In genomic region chr2:26080356-26080755, GRCh38 we compare ENCODE assay signal across 30 cellular contexts. TPM values are rescaled to one million over a fixed set of nuclear protein-coding genes. Genes with fewer than 3 reads are reported as not detected.
A peak's percentile ranks its signal among the peaks of the same experiment; 100 is the strongest.
DNase-seq lines count a peak whose midpoint lies in the region; ATAC-seq and TF ChIP-seq lines count a peak whose summit lies in the region.
"Had no signal": no experiment of that assay in that cellular context is flagged by ENCODE, and none has a peak within 500 bp of the region (broad histone marks: within the 10 kb centered on the region; RNA-seq: fewer than 3 reads in every experiment).

No MANE protein-coding gene starts in this region.

- no peak overlapping the region for H3K9ac ChIP-seq in adipocyte (ENCODE audit: low read length)
- H3K9ac ChIP-seq: BLaER1 treated with 17β-estradiol and CSF1 and Interleukin-3, amounts not matched to agents 10 nM and 100 nM had no signal

- no peak for TF ChIP-seq CTCF in adrenal gland (IDR thresholded peaks at IDR 0.05)

- intact Hi-C loops in adrenal gland (cut with DNase I): no loop called here

- TF ChIP-seq POLR2A in adrenal gland (IDR thresholded peaks at IDR 0.05): no peak

- H3K9me3 ChIP-seq in adipocyte (ENCODE audit: control insufficient read depth, low read length): peaks cover 5% of the 10 kb centered on the region
- peaks cover 0 to 7% (median 0%) of the 10 kb centered on the region in 3 donors for H3K9me3 ChIP-seq in adrenal gland (replicated peaks in 1 of 3)
- H3K9me3 ChIP-seq: esophagus squamous epithelium, mucosa of descending colon, thoracic aorta, uterus had no signal

- H3K27me3 ChIP-seq in adipocyte (replicated peaks; ENCODE audit: control insufficient read depth, insufficient read depth, low read length): no peaks in the 10 kb centered on the region
- no peaks in the 10 kb centered on the region for H3K27me3 ChIP-seq in adrenal gland
- H3K27me3 ChIP-seq: ascending aorta; BLaER1 treated with 17β-estradiol and CSF1 and Interleukin-3, amounts not matched to agents 10 nM and 100 nM; cardiac muscle cell; esophagus squamous epithelium; heart left ventricle; SJSA1; uterus had no signal

- no peaks in the 10 kb centered on the region for H3K36me3 ChIP-seq in adipocyte (ENCODE audit: control insufficient read depth, insufficient read depth, low read length, severe bottlenecking)
- H3K36me3 ChIP-seq in adrenal gland (replicated peaks in 1 of 2): no peaks in the 10 kb centered on the region
- H3K36me3 ChIP-seq: ascending aorta, cardiac muscle cell, thoracic aorta, uterus had no signal

- H3K4me1 ChIP-seq in adipocyte (ENCODE audit: control insufficient read depth, insufficient read depth, low read length) (peaks cover 6% of the 10 kb centered on the region), adrenal gland (replicated peaks in 1 of 2) (peaks cover 0 to 15% of the 10 kb centered on the region in 2 donors)
- H3K4me1 ChIP-seq: ascending aorta, SJSA1, uterus had no signal

- ATAC-seq in esophagus mucosa (peak; percentile 44), HG02798 (IDR thresholded peaks at IDR 0.05; ENCODE audit: poor library complexity, unreplicated experiment) (no peak)
- ATAC-seq: heart left ventricle, mucosa of descending colon, natural killer cell had no signal

- WGBS in adrenal gland, 4 donors: 96 to 100% (median 97%) methylated on average over 1 of the region's 1 CpG

- H3K4me3 ChIP-seq in adipocyte (ENCODE audit: low read length) (no peak overlapping the region), adrenal gland (no peak overlapping the region)
- H3K4me3 ChIP-seq: ascending aorta, cardiac muscle cell, esophagus squamous epithelium, heart left ventricle, lung, mucosa of descending colon, SJSA1, skin epidermis, thoracic aorta, uterus had no signal

- H3K27ac ChIP-seq in temporal lobe (ENCODE audit: low read depth, low read length): peak overlapping the region; percentile 60
- H3K27ac ChIP-seq in adrenal gland: no peak overlapping the region
- H3K27ac ChIP-seq: ascending aorta; BLaER1 treated with 17β-estradiol and CSF1 and Interleukin-3, amounts not matched to agents 10 nM and 100 nM; cardiac muscle cell; esophagus squamous epithelium; heart left ventricle; SJSA1; skin epidermis; thoracic aorta; uterus had no signal

- DNase-seq in EL (peak; percentile 58), adipocyte (ENCODE audit: low read depth) (peak; percentile 13), OCI-M1 (lab: John Stamatoyannopoulos, UW) (no peak), adrenal gland (no peak)
- DNase-seq: activated CD4-positive, alpha-beta T cell treated with anti-CD3 and anti-CD28 coated beads, Interleukin-2, amount 50 U/mL, for 1 hour; activated gamma-delta T cell; activated naive CD8-positive, alpha-beta T cell treated with anti-CD3 and anti-CD28 coated beads for 36 hours; activated T-cell treated with anti-CD3 and anti-CD28 coated beads, Interleukin-2, amount 50 U/mL, for 24 hours; esophagus squamous epithelium; foreskin melanocyte; GF-D8; H9; heart left ventricle; mucosa of descending colon; natural killer cell; NCI-H1092 treated with DMSO at 0.1 percent for 48 hours; NCI-H1694 treated with DMSO at 0.1 percent for 48 hours; NCI-H82; stimulated activated naive CD4-positive, alpha-beta T cell treated with Interleukin-2 at 50 U/mL for 16 hours; uterus had no signal

RNA-seq across cellular contexts. Expression of gene RAB10, which starts 46.5 kb away (rescaled TPM):
- 455 TPM for total RNA-seq in esophagus mucosa
- total RNA-seq in temporal lobe: 114 TPM
- 100 to 1,000 TPM in 7 of 8 donors, 10 to 100 TPM in 1; 96.3 to 258 (median 155) TPM for total RNA-seq in adrenal gland
- 100 to 1,000 TPM in 1 of 3 donors, 10 to 100 TPM in 2; 31.8 to 369 (median 36.5) TPM for polyA plus RNA-seq in adrenal gland

Comparison
In these comparisons a context has a peak if more than half of its experiments do, and no peak if none do; other contexts are left out.
1. DNase-seq: peak in EL (single experiment) and adipocyte (single experiment); none in OCI-M1 (single experiment) and adrenal gland (0 of 7).